Comparison of ENCODE assay signal across 15 cellular contexts in genomic region chr17:59737324-59737723, GRCh38. TPM values are rescaled to one million over a fixed set of nuclear protein-coding genes. Genes with fewer than 3 reads are reported as not detected.
DNase-seq lines count a peak whose midpoint lies in the region; ATAC-seq and TF ChIP-seq lines count a peak whose summit lies in the region.
"Had no signal": no experiment of that assay in that cellular context is flagged by ENCODE, and none has a peak within 500 bp of the region (broad histone marks: within the 10 kb centered on the region; RNA-seq: fewer than 3 reads in every experiment).

No MANE protein-coding gene starts in this region.

- H3K4me1 ChIP-seq in GM23338 (ENCODE audit: insufficient read depth) (no peaks in the 10 kb centered on the region), HEK293 (ENCODE audit: control insufficient read depth, insufficient read depth, low read length) (no peaks in the 10 kb centered on the region), neutrophil (ENCODE audit: control insufficient read depth in 1 of 2, insufficient read depth in 1 of 2, low read depth in 1 of 2, low read length in 1 of 2) (peaks cover 5 to 10% of the 10 kb centered on the region in 2 experiments)
- H3K4me1 ChIP-seq: Caco-2 had no signal

- H3K27me3 Mint-ChIP-seq in GM23338 (ENCODE audit: insufficient read depth, low read depth, poor library complexity) (no peaks in the 10 kb centered on the region), WTC11 (ENCODE audit: low read depth) (no peaks in the 10 kb centered on the region)

- DNase-seq in GM23338 (ENCODE audit: low spot score) (no peak), WTC11 (ENCODE audit: low spot score) (no peak), SK-N-DZ (ENCODE audit: low spot score) (no peak)
- DNase-seq in activated CD8-positive, alpha-beta memory T cell treated with anti-CD3 and anti-CD28 coated beads, Interleukin-2, amount 50 U/mL, for 48 hours = no peak
- DNase-seq: C1 segment of cervical spinal cord; Caco-2; CD8-positive, alpha-beta T cell; DMS153; DND-41; H9; HFFc6 had no signal

- H3K4me3 Mint-ChIP-seq in GM23338 (no peak overlapping the region), WTC11 (no peak overlapping the region)
- H3K4me3 Mint-ChIP-seq: CD8-positive, alpha-beta T cell; H9; HFFc6 had no signal

- no peaks in the 10 kb centered on the region for H3K79me2 ChIP-seq in GM23338 (replicated peaks; ENCODE audit: insufficient read depth)

- no peak overlapping the region for H3K4me2 ChIP-seq in GM23338

- H3K9me3 ChIP-seq in HEK293 (ENCODE audit: control insufficient read depth, insufficient read depth, low read depth, low read length) = no peaks in the 10 kb centered on the region
- H3K9me3 ChIP-seq in neutrophil = no peaks in the 10 kb centered on the region
- H3K9me3 ChIP-seq: Caco-2 had no signal

- H4K20me1 ChIP-seq in GM23338 (replicated peaks; ENCODE audit: insufficient read depth) = 0 out of 2 replicates have a peak, but pooled peaks cover 3% of the 10 kb centered on the region

- H3K36me3 ChIP-seq in GM23338 (ENCODE audit: insufficient read depth) (peaks cover 5% of the 10 kb centered on the region; the same call in 1 of the 2 replicates), HEK293 (ENCODE audit: control insufficient read depth in 2 of 2, insufficient read depth in 1 of 2, low read length in 2 of 2) (peaks cover 22 to 36% of the 10 kb centered on the region in 2 experiments), neutrophil (peaks cover 100% of the 10 kb centered on the region)

- H3K27me3 ChIP-seq in GM23338 (ENCODE audit: insufficient read depth) = no peaks in the 10 kb centered on the region
- no peaks in the 10 kb centered on the region for H3K27me3 ChIP-seq in neutrophil

- no peak overlapping the region for H3K4me3 ChIP-seq in GM23338
- H3K4me3 ChIP-seq in HEK293 (ENCODE audit: low read depth, low read length) = no peak overlapping the region
- H3K4me3 ChIP-seq in neutrophil (ENCODE audit: low read depth in 1 of 2, low read length in 1 of 2) = no peak overlapping the region

- H3K4me1 Mint-ChIP-seq in GM23338 = no peaks in the 10 kb centered on the region
- no peaks in the 10 kb centered on the region for H3K4me1 Mint-ChIP-seq in WTC11
- H3K4me1 Mint-ChIP-seq: H9 had no signal

- TF ChIP-seq CTCF in GM23338 (conservative IDR thresholded peaks at IDR 0.05; ENCODE audit: low read depth in 2 of 2) (no peak), HEK293 (tag by site-specific recombination; IDR thresholded peaks at IDR 0.05) (no peak), WTC11 (IDR thresholded peaks at IDR 0.05) (no peak), neutrophil (IDR thresholded peaks at IDR 0.05) (no peak)

- no peaks in the 10 kb centered on the region for H3K9me2 ChIP-seq in GM23338 (ENCODE audit: insufficient read depth)

- POLR2A ChIA-PET in HEK293 (lab: Yijun Ruan, JAX) = interaction anchor here (1.2 kb wide), 1 partner anchor 30 kb away, joined by 3 read pairs; the partner anchor contains the start of genes PTRH2 and VMP1
- POLR2A ChIA-PET in WTC11 (lab: Charles Lee) = no interaction called here

- 0 out of 2 replicates have a peak overlapping the region, but pooled peaks have one; percentile 4 for H3K27ac ChIP-seq in GM23338 (ENCODE audit: low read depth)
- H3K27ac ChIP-seq in HEK293 (ENCODE audit: extremely low read depth, low read depth, low read length) = no peak overlapping the region
- peak overlapping the region; percentile 40 for H3K27ac ChIP-seq in neutrophil

- H3K27ac Mint-ChIP-seq in GM23338 (no peak overlapping the region), WTC11 (0 out of 2 replicates have a peak overlapping the region, but pooled peaks have one; percentile 20)
- H3K27ac Mint-ChIP-seq: CD8-positive, alpha-beta T cell; H9; HFFc6 had no signal

- H3K36me3 Mint-ChIP-seq in GM23338 (ENCODE audit: low read depth) = peaks cover 12% of the 10 kb centered on the region
- H3K36me3 Mint-ChIP-seq in WTC11 = peaks cover 15% of the 10 kb centered on the region

- ATAC-seq in GM23338 (no peak), WTC11 (no peak), HG02798 (IDR thresholded peaks at IDR 0.05; ENCODE audit: poor library complexity, unreplicated experiment) (no peak)
- ATAC-seq: CD8-positive, alpha-beta T cell; HCT116 had no signal

- no peaks in the 10 kb centered on the region for H3F3A ChIP-seq in GM23338 (replicated peaks; ENCODE audit: low read depth)

- no peak overlapping the region for H2AFZ ChIP-seq in GM23338

- CTCF ChIA-PET in HEK293 (lab: Yijun Ruan, JAX) (interaction anchor here (1.0 to 1.1 kb wide), 2 partner anchors 9 to 102 kb away, joined by 3 to 4 read pairs; no protein-coding TSS in a partner anchor), WTC11 (lab: Charles Lee) (no interaction called here)

- H3K9me3 Mint-ChIP-seq in GM23338 (0 out of 3 replicates have a peak, but pooled peaks cover 3% of the 10 kb centered on the region), WTC11 (peaks cover 4% of the 10 kb centered on the region)
- H3K9me3 Mint-ChIP-seq: CD8-positive, alpha-beta T cell; HFFc6 had no signal

TF ChIP-seq in GM23338, 12 proteins besides CTCF, POLR2A, EP300 and RAD21 (continues in another document):
- TF ChIP-seq CREB1 (CRISPR knock-in tag; IDR thresholded peaks at IDR 0.05; ENCODE audit: low read depth) (no peak), ZNF114 (CRISPR knock-in tag; IDR thresholded peaks at IDR 0.05) (no peak)

TF ChIP-seq in HEK293, 187 proteins besides CTCF, POLR2A, EP300 and RAD21:
- TF ChIP-seq SCRT2 (tag by site-specific recombination; IDR thresholded peaks at IDR 0.05) (peak; percentile 89), ZBTB48 (tag by site-specific recombination; IDR thresholded peaks at IDR 0.05) (no peak), SCRT1 (tag by site-specific recombination; IDR thresholded peaks at IDR 0.05; ENCODE audit: borderline replicate concordance) (peak; percentile 64; the same call in 1 of the 2 replicates), ZNF132 (tag by site-specific recombination; IDR thresholded peaks at IDR 0.05; ENCODE audit: borderline replicate concordance) (no peak), ZNF777 (tag by site-specific recombination; IDR thresholded peaks at IDR 0.05; ENCODE audit: borderline replicate concordance) (no peak), ZNF48 (tag by site-specific recombination; IDR thresholded peaks at IDR 0.05) (no peak), ZNF2 (tag by site-specific recombination; IDR thresholded peaks at IDR 0.05) (no peak), ZFP41 (tag by site-specific recombination; IDR thresholded peaks at IDR 0.05; ENCODE audit: borderline replicate concordance) (no peak)

TF ChIP-seq in WTC11, 78 proteins besides CTCF, POLR2A, EP300 and RAD21 (continues in another document):
- TF ChIP-seq GTF2I (CRISPR knock-in tag; conservative IDR thresholded peaks at IDR 0.05) = no peak
- TF ChIP-seq CREB1 (CRISPR knock-in tag; IDR thresholded peaks at IDR 0.05) = no peak
- no peak for TF ChIP-seq PRDM15 (CRISPR knock-in tag; IDR thresholded peaks at IDR 0.05)
- TF ChIP-seq ATF2 (CRISPR knock-in tag; IDR thresholded peaks at IDR 0.05; ENCODE audit: borderline replicate concordance, low read depth) = no peak
- TF ChIP-seq JAZF1 (CRISPR knock-in tag; IDR thresholded peaks at IDR 0.05) = no peak
- no peak for TF ChIP-seq JUN (CRISPR knock-in tag; IDR thresholded peaks at IDR 0.05)
- no peak for TF ChIP-seq GABPB1 (CRISPR knock-in tag; IDR thresholded peaks at IDR 0.05)
- no peak for TF ChIP-seq NR1H2 (CRISPR knock-in tag; IDR thresholded peaks at IDR 0.05)
- TF ChIP-seq SMAD4 (CRISPR knock-in tag; IDR thresholded peaks at IDR 0.05) = no peak

RNA-seq across cellular contexts. Expression of gene VMP1, which starts 29.9 kb away (rescaled TPM):
- total RNA-seq in GM23338 (2014; rRNA removed; shearing (Covaris generic)) = 112 and 137 TPM in 2 replicates
- polyA plus RNA-seq in GM23338 (2016; fragmentation: Nextera tagmentation; extraction: Ambion mirVana) = 63.1 and 70.1 TPM in 2 replicates
- total RNA-seq in WTC11 (2021) = 72.8 to 79.1 TPM (median 72.9 TPM) in 3 replicates
- 59.8 and 69.1 TPM in 2 replicates for polyA plus RNA-seq in SK-N-DZ (2014; cell fraction: cytosol; rRNA removed)
- 33.9 and 40.9 TPM in 2 replicates for polyA plus RNA-seq in SK-N-DZ (2014; cell fraction: nucleus; rRNA removed)

RNA-seq across cellular contexts. Expression of gene PTRH2, which starts 30.1 kb away (rescaled TPM):
- total RNA-seq in GM23338 (2014; rRNA removed; shearing (Covaris generic)) = 26.6 and 32.7 TPM in 2 replicates
- 70.7 and 85.2 TPM in 2 replicates for polyA plus RNA-seq in GM23338 (2016; fragmentation: Nextera tagmentation; extraction: Ambion mirVana)
- total RNA-seq in WTC11 (2021) = 30.0 to 32.6 TPM (median 30.5 TPM) in 3 replicates
- 29.4 and 37.2 TPM in 2 replicates for polyA plus RNA-seq in SK-N-DZ (2014; cell fraction: cytosol; rRNA removed)
- 22.6 and 26.5 TPM in 2 replicates for polyA plus RNA-seq in SK-N-DZ (2014; cell fraction: nucleus; rRNA removed)
